Comparison of ENCODE assay signal across 16 cellular contexts in the genomic region with DNA sequence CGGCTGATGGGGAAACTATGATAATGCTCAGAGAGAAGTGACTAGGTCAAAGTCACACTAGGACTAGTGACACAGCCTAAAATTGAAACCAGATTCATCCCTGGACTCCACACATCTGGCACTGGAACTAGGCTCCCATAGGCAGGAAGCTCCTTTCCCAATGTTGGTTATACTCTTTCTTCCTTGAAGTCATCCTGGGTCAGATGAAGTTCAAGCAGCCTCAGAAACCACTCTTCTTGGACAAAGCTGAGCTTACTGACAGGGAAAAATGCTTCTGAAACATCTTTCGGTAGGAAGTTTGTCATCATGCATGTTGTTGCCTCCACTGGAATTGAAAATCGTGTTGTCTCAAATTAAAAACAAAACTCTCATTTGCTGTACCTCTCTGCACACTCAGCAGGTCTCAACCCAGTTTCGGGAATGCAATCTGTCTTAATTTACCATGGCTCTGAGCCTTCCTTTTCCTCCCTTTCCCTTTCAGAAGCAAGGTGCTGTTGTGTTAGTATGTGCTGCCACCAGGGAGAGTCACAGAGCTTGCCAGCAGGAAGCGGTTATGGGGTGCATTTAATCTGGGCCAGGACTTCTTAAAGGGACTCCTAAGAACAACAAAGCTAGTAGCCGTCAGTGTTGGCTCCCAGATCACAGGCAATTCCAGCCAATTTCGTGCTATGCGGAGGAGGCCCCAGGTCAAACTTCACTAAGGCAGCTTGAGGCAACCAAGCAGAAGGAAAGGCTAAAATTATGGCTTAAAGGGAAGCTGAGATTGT.
DNase-seq lines count a peak whose midpoint lies in the region; ATAC-seq and TF ChIP-seq lines count a peak whose summit lies in the region.
"Had no signal": no experiment of that assay in that cellular context is flagged by ENCODE, and none has a peak within 500 bp of the region (broad histone marks: within the 10 kb centered on the region; RNA-seq: fewer than 3 reads in every experiment).

No MANE protein-coding gene starts in this region.

- no peak overlapping the region for H3K27ac ChIP-seq in coronary artery
- H3K27ac ChIP-seq: 22Rv1, lower lobe of right lung, transverse colon had no signal

- H3K36me3 Mint-ChIP-seq in type B pancreatic cell: peaks cover 20% of the 10 kb centered on the region
- no peaks in the 10 kb centered on the region for H3K36me3 Mint-ChIP-seq in Caco-2 (ENCODE audit: insufficient read depth, unreplicated experiment)

- POLR2A ChIA-PET in Caco-2 (lab: Charles Lee): no interaction called here

- intact Hi-C loops in Right ventricle myocardium inferior (cut with DNase I) (no loop called here), cardiac septum (cut with DNase I) (no loop called here), left cardiac atrium (cut with DNase I) (no loop called here), Caco-2 (cut with micrococcal nuclease; ENCODE audit: unreplicated experiment) (no loop called here)

- H3K27ac Mint-ChIP-seq in type B pancreatic cell: peak overlapping the region; percentile 52
- H3K27ac Mint-ChIP-seq in Caco-2 (ENCODE audit: unreplicated experiment): no peak overlapping the region
- H3K27ac Mint-ChIP-seq: activated CD4-positive, alpha-beta T cell treated with anti-CD3 and anti-CD28 coated beads for 36 hours; activated T-cell treated with anti-CD3 and anti-CD28 coated beads, Interleukin-2, amount 50 U/mL, for 24 hours; T-helper 17 cell had no signal

- H3K4me3 ChIP-seq in astrocyte of the spinal cord (ENCODE audit: low read depth, low read length) (no peak overlapping the region), coronary artery (no peak overlapping the region), Caco-2 (ENCODE audit: low read depth, low read length) (no peak overlapping the region)
- H3K4me3 ChIP-seq: lower lobe of right lung, transverse colon had no signal

- no peaks in the 10 kb centered on the region for H3K27me3 Mint-ChIP-seq in type B pancreatic cell
- H3K27me3 Mint-ChIP-seq in Caco-2 (ENCODE audit: insufficient read depth, unreplicated experiment): peaks cover 6% of the 10 kb centered on the region

- ATAC-seq in Right ventricle myocardium inferior: peak; percentile 71
- ATAC-seq in left cardiac atrium: peak; percentile 30 to 65
- ATAC-seq: activated CD4-positive, alpha-beta T cell treated with anti-CD3 and anti-CD28 coated beads for 36 hours; T-helper 17 cell had no signal

- TF ChIP-seq CTCF in astrocyte of the spinal cord (IDR thresholded peaks at IDR 0.05; ENCODE audit: low read depth, low read length) (peak; percentile 43), type B pancreatic cell (conservative IDR thresholded peaks at IDR 0.05) (no peak), coronary artery (IDR thresholded peaks at IDR 0.05) (no peak), Caco-2 (IDR thresholded peaks at IDR 0.05; ENCODE audit: insufficient read depth in 1 of 2, low read depth in 1 of 2, low read length in 1 of 2, severe bottlenecking in 1 of 2, unreplicated experiment in 1 of 2) (peak in 1 of 2 experiments; percentile 17)

- in situ Hi-C loops in astrocyte of the spinal cord (cut with HindIII; ENCODE audit: low sequenced_read_pairs): no loop called here

- H3K9me3 Mint-ChIP-seq in type B pancreatic cell (no peaks in the 10 kb centered on the region), Caco-2 (ENCODE audit: unreplicated experiment) (no peaks in the 10 kb centered on the region)
- H3K9me3 Mint-ChIP-seq: activated T-cell treated with anti-CD3 and anti-CD28 coated beads, Interleukin-2, amount 50 U/mL, for 24 hours had no signal

- CTCF ChIA-PET in Caco-2 (lab: Charles Lee): interaction anchor here (0.9 to 1.4 kb wide), 4 partner anchors 44 to 411 kb away, joined by 3 to 4 read pairs (median 4); no protein-coding TSS in a partner anchor

- H3K27me3 ChIP-seq in Caco-2 (replicated peaks; ENCODE audit: control insufficient read depth, insufficient read depth, low read length): no peaks in the 10 kb centered on the region
- H3K27me3 ChIP-seq: transverse colon had no signal

- BruUV-seq in Caco-2 (replicated peaks; lab: Mats Ljungman, UMichigan): no TSS peak

- H3K9me3 ChIP-seq in Caco-2: no peaks in the 10 kb centered on the region
- H3K9me3 ChIP-seq: lower lobe of right lung, transverse colon had no signal

- H3K4me1 Mint-ChIP-seq in type B pancreatic cell (ENCODE audit: unreplicated experiment): peaks cover 62% of the 10 kb centered on the region
- no peaks in the 10 kb centered on the region for H3K4me1 Mint-ChIP-seq in Caco-2 (ENCODE audit: low read depth, unreplicated experiment)
- H3K4me1 Mint-ChIP-seq: activated CD4-positive, alpha-beta T cell treated with anti-CD3 and anti-CD28 coated beads for 36 hours; T-helper 17 cell had no signal

- H3K4me3 Mint-ChIP-seq in type B pancreatic cell (peak overlapping the region; percentile 24), Caco-2 (ENCODE audit: unreplicated experiment) (no peak overlapping the region)
- H3K4me3 Mint-ChIP-seq: activated CD4-positive, alpha-beta T cell treated with anti-CD3 and anti-CD28 coated beads for 36 hours; activated T-cell treated with anti-CD3 and anti-CD28 coated beads, Interleukin-2, amount 50 U/mL, for 24 hours; T-helper 17 cell had no signal

- H3K4me1 ChIP-seq in Caco-2: no peaks in the 10 kb centered on the region
- H3K4me1 ChIP-seq: lower lobe of right lung, transverse colon had no signal

- DNase-seq in Right ventricle myocardium inferior (ENCODE audit: missing footprints): no peak
- no peak for DNase-seq in cardiac septum (ENCODE audit: low spot score)
- peak; percentile 81 for DNase-seq in astrocyte of the spinal cord (ENCODE audit: low read depth, low spot score)
- no peak for DNase-seq in left cardiac atrium
- no peak for DNase-seq in type B pancreatic cell (ENCODE audit: extremely low spot score, unreplicated experiment)
- DNase-seq in coronary artery (ENCODE audit: low spot score): no peak
- no peak for DNase-seq in GF-D8 (lab: John Stamatoyannopoulos, UW)
- DNase-seq in Caco-2: no peak
- DNase-seq: activated CD4-positive, alpha-beta T cell treated with anti-CD3 and anti-CD28 coated beads for 36 hours; activated T-cell treated with anti-CD3 and anti-CD28 coated beads, Interleukin-2, amount 50 U/mL, for 24 hours; lower lobe of right lung; NCI-H226; nucleus accumbens; T-helper 17 cell; transverse colon had no signal

- H3K36me3 ChIP-seq in Caco-2 (ENCODE audit: control insufficient read depth, insufficient read depth, low read length): no peaks in the 10 kb centered on the region
- H3K36me3 ChIP-seq: lower lobe of right lung, transverse colon had no signal
